34 cellular contexts compared by ENCODE assay signal in genomic region chr11:3083321-3083720, GRCh38.
"Had no signal": no experiment of that assay in that cellular context is flagged by ENCODE, and none has a peak within 500 bp of the region (broad histone marks: within the 10 kb centered on the region; RNA-seq: fewer than 3 reads in every experiment).

No MANE protein-coding gene starts in this region.

- H3K4me1 ChIP-seq: adrenal gland, body of pancreas, breast epithelium had no signal

- H3K27me3 ChIP-seq: adrenal gland, body of pancreas, brain microvascular endothelial cell, breast epithelium had no signal

- FAIRE-seq: astrocyte, TTC549 had no signal

- ATAC-seq: activated CD8-positive, alpha-beta T cell treated with anti-CD3 and anti-CD28 coated beads for 36 hours; activated naive CD4-positive, alpha-beta T cell treated with anti-CD3 and anti-CD28 coated beads, Interleukin-2, amount 50 U/mL, for 72 hours; activated T-cell treated with anti-CD3 and anti-CD28 coated beads, Interleukin-2, amount 50 U/mL, for 4 hours; activated T-cell treated with anti-CD3 and anti-CD28 coated beads, Interleukin-2, amount 50 U/mL, for 72 hours; activated T-helper 17 cell treated with anti-CD3 and anti-CD28 coated beads, Interleukin-2, amount 50 U/mL, for 72 hours; body of pancreas had no signal

- H3K36me3 ChIP-seq: adrenal gland, brain microvascular endothelial cell, breast epithelium had no signal

- H3K4me3 ChIP-seq: adrenal gland, body of pancreas, breast epithelium had no signal

- DNase-seq: activated B cell treated with CpG ODN at 0.5 μM for 24 hours; activated CD4-positive, alpha-beta memory T cell treated with anti-CD3 and anti-CD28 coated beads for 36 hours; activated CD4-positive, alpha-beta T cell treated with anti-CD3 and anti-CD28 coated beads for 4 hours; activated CD4-positive, alpha-beta T cell treated with anti-CD3 and anti-CD28 coated beads, Interleukin-2, amount 10 ng/mL, durations not matched to agents 24 days and 14 days; activated CD4-positive, alpha-beta T cell treated with anti-CD3 and anti-CD28 coated beads, Interleukin-2, amount 50 U/mL, for 1 hour; activated CD4-positive, alpha-beta T cell treated with anti-CD3 and anti-CD28 coated beads, Interleukin-2, amount 50 U/mL, for 4 hours; activated CD4-positive, CD25-positive, alpha-beta regulatory T cell treated with anti-CD3 and anti-CD28 coated beads, Interleukin-2, amount 50 U/mL, for 72 hours; activated CD8-positive, alpha-beta memory T cell treated with anti-CD3 and anti-CD28 coated beads, Interleukin-2, amount 50 U/mL, for 4 hours; activated CD8-positive, alpha-beta T cell treated with anti-CD3 and anti-CD28 coated beads for 36 hours; activated effector memory CD4-positive, alpha-beta T cell treated with anti-CD3 and anti-CD28 coated beads, Interleukin-2, amount 50 U/mL, for 16 hours; activated gamma-delta T cell treated with Interleukin-2 at 50 U/mL for 16 hours; activated naive CD4-positive, alpha-beta T cell; activated naive CD4-positive, alpha-beta T cell treated with anti-CD3 and anti-CD28 coated beads for 36 hours; activated naive CD4-positive, alpha-beta T cell treated with anti-CD3 and anti-CD28 coated beads, Interleukin-2, amount 50 U/mL, for 16 hours; activated naive CD8-positive, alpha-beta T cell treated with anti-CD3 and anti-CD28 coated beads for 36 hours; activated T-cell treated with anti-CD3 and anti-CD28 coated beads for 4 hours; activated T-cell treated with anti-CD3 and anti-CD28 coated beads, Interleukin-2, amount 50 U/mL, for 1 hour; activated T-cell treated with anti-CD3 and anti-CD28 coated beads, Interleukin-2, amount 50 U/mL, for 4 hours; activated T-cell treated with anti-CD3 and anti-CD28 coated beads, Interleukin-2, amount 50 U/mL, for 72 hours; adrenal gland; amniotic stem cell; body of pancreas; brain microvascular endothelial cell; caudate nucleus; SW 1271; T-helper 1 cell; T-helper 2 cell; T-helper 9 cell had no signal

- H3K27ac ChIP-seq: adrenal gland, body of pancreas, brain microvascular endothelial cell, breast epithelium, VCaP had no signal

- H3K9me3 ChIP-seq: adrenal gland, body of pancreas, breast epithelium had no signal
